ENCODE assay signal across 8 cellular contexts in genomic region chr1:156020293-156021086, GRCh38. TPM values are rescaled to one million over a fixed set of nuclear protein-coding genes. Genes with fewer than 3 reads are reported as not detected.
DNase-seq lines count a peak whose midpoint lies in the region; ATAC-seq and TF ChIP-seq lines count a peak whose summit lies in the region.

TSS of gene SSR2 (minus strand) at chr1:156020951. CDS start at chr1:156020167, 784 bp downstream.

- H3K27me3 ChIP-seq in mucosa of stomach (ENCODE audit: control insufficient read depth, insufficient read depth, low read length) = no peaks in the 10 kb centered on the region

- no TSS peak for BruUV-seq in Calu3 (replicated peaks; lab: Mats Ljungman, UMichigan)

- H3K36me3 Mint-ChIP-seq in Calu3 (ENCODE audit: insufficient read depth, unreplicated experiment) = peaks cover 43% of the 10 kb centered on the region

- no peaks in the 10 kb centered on the region for H3K36me3 ChIP-seq in mucosa of stomach (ENCODE audit: control insufficient read depth, insufficient read depth, low read length)

- no peak for TF ChIP-seq CTCF in Calu3 (IDR thresholded peaks at IDR 0.05; ENCODE audit: unreplicated experiment)

- H3K9ac ChIP-seq in mucosa of stomach (ENCODE audit: low read length) = peak within 1 kb of the TSS; percentile 73

- H3K4me3 ChIP-seq in mucosa of stomach (ENCODE audit: low read length) = peak within 1 kb of the TSS; percentile 64

- DNase-seq in Calu3 = peak; percentile 89
- DNase-seq in HuH-7 (ENCODE audit: low spot score) = peak; percentile 92
- peak; percentile 96 for DNase-seq in OCI-M1 (lab: John Stamatoyannopoulos, UW)
- peak; percentile 81 for DNase-seq in activated T-cell treated with anti-CD3 and anti-CD28 coated beads for 24 hours (ENCODE audit: low read depth)
- DNase-seq in erythroblast (lab: John Stamatoyannopoulos, UW) = peak; percentile 89 to 92
- DNase-seq in stimulated activated CD8-positive, alpha-beta memory T cell treated with anti-CD3 and anti-CD28 coated beads, Interleukin-7, amount 100 ng/mL, for 1 hour (ENCODE audit: low read depth in 2 of 2) = peak; percentile 68

- no peaks in the 10 kb centered on the region for H3K9me3 Mint-ChIP-seq in Calu3 (ENCODE audit: low read depth, unreplicated experiment)

- H3K4me3 Mint-ChIP-seq in Calu3 (ENCODE audit: low read depth, unreplicated experiment) = peak within 1 kb of the TSS; percentile 95

- CTCF ChIA-PET in Calu3 (lab: Charles Lee) = interaction anchor here (0.6 to 0.9 kb wide), 3 partner anchors 12 to 31 kb away, joined by 3 read pairs; no protein-coding TSS in a partner anchor

- H3K27ac Mint-ChIP-seq in Calu3 (ENCODE audit: unreplicated experiment) = peak within 1 kb of the TSS; percentile 50

- peaks cover 16% of the 10 kb centered on the region for H3K4me1 Mint-ChIP-seq in Calu3 (ENCODE audit: low read depth, unreplicated experiment)

- peak; percentile 54 for TF ChIP-seq POLR2A in erythroblast (IDR thresholded peaks at IDR 0.05; ENCODE audit: low read length)

- H3K27me3 Mint-ChIP-seq in Calu3 (ENCODE audit: unreplicated experiment) = peaks cover 37% of the 10 kb centered on the region

- no peaks in the 10 kb centered on the region for H3K9me3 ChIP-seq in mucosa of stomach (ENCODE audit: control insufficient read depth, low read length)

- peak; percentile 94 for ATAC-seq in GM21423 (IDR thresholded peaks at IDR 0.05; ENCODE audit: unreplicated experiment)

- H3K4me1 ChIP-seq in mucosa of stomach (ENCODE audit: control insufficient read depth, insufficient read depth, low read length) = peaks cover 8% of the 10 kb centered on the region

- intact Hi-C loops in Calu3 (cut with micrococcal nuclease; ENCODE audit: unreplicated experiment) = loop anchor here (5.0 kb wide), 1 partner anchor 42 kb away; the partner anchor contains the start of gene RAB25

RNA-seq across cellular contexts. Expression of gene SSR2, which starts in this region (rescaled TPM):
- total RNA-seq in Calu3 (2022) = 215 and 246 TPM in 2 replicates

Comparison
In these comparisons a context has a peak if more than half of its experiments do, and no peak if none do; other contexts are left out.
1. Peak in every context shown above with its lines: DNase-seq, ATAC-seq and H3K4me3 ChIP-seq.